ENCODE assay signal across 14 cellular contexts in the genomic region with DNA sequence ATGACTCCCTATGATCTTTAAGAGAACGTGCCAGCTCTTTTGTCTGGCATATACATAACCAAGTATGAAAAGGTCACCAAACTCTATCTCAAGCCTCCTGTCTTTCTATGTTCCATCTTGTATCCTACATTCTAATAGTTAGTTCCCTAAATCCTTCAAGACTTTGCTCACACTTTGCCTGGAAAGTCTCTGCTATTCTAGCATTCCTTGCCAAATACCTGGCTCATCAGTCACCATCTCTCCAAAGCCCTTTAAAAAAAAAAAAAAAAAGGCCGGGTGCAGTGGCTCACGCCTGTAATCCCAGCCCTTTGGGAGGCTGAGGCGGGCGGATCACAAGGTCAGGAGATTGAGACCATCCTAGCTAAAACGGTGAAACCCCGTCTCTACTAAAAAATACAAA. TPM values are rescaled to one million over a fixed set of nuclear protein-coding genes. Genes with fewer than 3 reads are reported as not detected.
"Had no signal": no experiment of that assay in that cellular context is flagged by ENCODE, and none has a peak within 500 bp of the region (broad histone marks: within the 10 kb centered on the region; RNA-seq: fewer than 3 reads in every experiment).

No MANE protein-coding gene starts in this region.

RNA-seq across cellular contexts. Expression of a gene that starts 48.8 kb away (rescaled TPM):
- total RNA-seq: neural crest cell, osteocyte, pulmonary artery endothelial cell had no signal

RNA-seq across cellular contexts. Expression of a gene that starts 56.3 kb away (rescaled TPM):
- total RNA-seq: natural killer cell treated with Interleukin-12 subunit alpha and Interleukin-12 subunit beta and Interleukin-15 and Interleukin-18, amount 100 ng/mL, for 72 hours; omental fat pad; osteocyte; pancreas; posterior vena cava; prostate gland; pulmonary artery endothelial cell; right atrium auricular region; smooth muscle cell; suprapubic skin; upper lobe of left lung; ureter; vagina had no signal
- polyA plus RNA-seq: pancreas, smooth muscle cell had no signal
